In the genomic region with DNA sequence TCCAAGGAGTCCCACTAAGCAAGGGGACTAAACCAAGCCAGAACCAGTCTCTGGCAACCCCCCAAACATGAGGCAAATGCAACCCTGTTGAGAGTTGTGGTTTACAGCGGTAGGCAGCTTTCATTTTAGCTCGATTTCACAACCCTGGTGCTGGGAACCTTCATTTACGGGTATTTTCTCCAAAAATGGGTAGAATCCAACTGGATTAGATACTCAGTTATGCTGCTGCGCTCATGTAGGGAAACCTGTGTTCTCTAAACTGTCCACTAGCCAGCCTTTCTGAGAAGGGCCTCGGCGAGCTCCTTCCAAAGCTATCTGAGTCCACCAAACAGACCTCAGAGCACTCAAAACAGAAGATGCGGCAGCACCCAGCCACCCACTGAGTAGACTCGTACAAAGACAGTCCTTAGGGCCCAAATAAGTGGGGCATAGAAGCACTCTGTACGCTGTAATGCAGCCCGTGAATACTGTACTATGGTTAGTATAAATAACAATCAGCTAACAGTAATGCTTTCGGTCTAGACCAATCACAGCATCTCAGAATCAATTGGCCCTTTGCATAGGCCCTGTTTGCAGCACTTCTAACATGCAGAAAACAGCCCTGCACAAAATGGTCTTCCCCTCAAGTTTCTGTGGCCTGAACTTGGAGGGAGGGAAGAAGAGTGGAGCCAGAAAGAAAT, we compare ENCODE assay signal across 8 cellular contexts.
A peak's percentile ranks its signal among the peaks of the same experiment; 100 is the strongest.
DNase-seq lines count a peak whose midpoint lies in the region; ATAC-seq and TF ChIP-seq lines count a peak whose summit lies in the region.

No MANE protein-coding gene starts in this region.

- H3K36me3 ChIP-seq in OCI-LY7 (ENCODE audit: insufficient read depth, low read length) (peaks cover 99% of the 10 kb centered on the region), SJCRH30 (peaks cover 56% of the 10 kb centered on the region)
- peaks cover 77% of the 10 kb centered on the region for H3K36me3 ChIP-seq in effector memory CD4-positive, alpha-beta T cell (ENCODE audit: control insufficient read depth, insufficient read depth, low read length)

- H3K4me1 ChIP-seq in OCI-LY7 (ENCODE audit: insufficient read depth, low read length, poor library complexity, severe bottlenecking) (peaks cover 70% of the 10 kb centered on the region), SJCRH30 (peaks cover 7% of the 10 kb centered on the region)
- peaks cover 99% of the 10 kb centered on the region for H3K4me1 ChIP-seq in effector memory CD4-positive, alpha-beta T cell (ENCODE audit: control insufficient read depth, insufficient read depth, low read length, poor library complexity, severe bottlenecking)

- H3K4me2 ChIP-seq in OCI-LY7 (ENCODE audit: low read length): peak overlapping the region; percentile 21; the same call in 1 of the 2 replicates

- H3K27ac ChIP-seq in OCI-LY7 (ENCODE audit: low read depth, low read length, poor library complexity, severe bottlenecking): peak overlapping the region; percentile 49
- peak overlapping the region; percentile 93 for H3K27ac ChIP-seq in effector memory CD4-positive, alpha-beta T cell (ENCODE audit: insufficient read depth, low read length, poor library complexity, severe bottlenecking)
- no peak overlapping the region for H3K27ac ChIP-seq in SJCRH30

- H3K9me3 ChIP-seq in OCI-LY7 (ENCODE audit: low read length): no peaks in the 10 kb centered on the region
- no peaks in the 10 kb centered on the region for H3K9me3 ChIP-seq in effector memory CD4-positive, alpha-beta T cell (ENCODE audit: control insufficient read depth, low read length)
- no peaks in the 10 kb centered on the region for H3K9me3 ChIP-seq in SJCRH30 (replicated peaks)

- H2AFZ ChIP-seq in OCI-LY7 (ENCODE audit: low read length): no peak overlapping the region

- peaks cover 3% of the 10 kb centered on the region; the same call in 1 of the 2 replicates for H4K20me1 ChIP-seq in OCI-LY7 (ENCODE audit: insufficient read depth, low read length)

- H3K9me2 ChIP-seq in OCI-LY7 (ENCODE audit: insufficient read depth, low read length): no peaks in the 10 kb centered on the region

- H3K79me2 ChIP-seq in OCI-LY7 (ENCODE audit: insufficient read depth, low read depth, low read length): peaks cover 91% of the 10 kb centered on the region

- ATAC-seq in GM18502 (IDR thresholded peaks at IDR 0.05; ENCODE audit: poor library complexity, unreplicated experiment) (peak; percentile 69), HG02571 (IDR thresholded peaks at IDR 0.05; ENCODE audit: unreplicated experiment) (peak; percentile 63)

- CTCF ChIA-PET in OCI-LY7 (lab: Charles Lee; ENCODE audit: unreplicated experiment): interaction anchor here (0.6 kb wide), 2 partner anchors 70 to 185 kb away, joined by 3 read pairs; no protein-coding TSS in a partner anchor

- no TSS peak for BruUV-seq in OCI-LY7 (replicated peaks; lab: Mats Ljungman, UMichigan)

- H3K4me3 ChIP-seq in OCI-LY7 (ENCODE audit: low read depth, low read length, poor library complexity, severe bottlenecking): no peak overlapping the region
- peak overlapping the region; percentile 20 for H3K4me3 ChIP-seq in effector memory CD4-positive, alpha-beta T cell (ENCODE audit: insufficient read depth, low read depth, low read length, poor library complexity, severe bottlenecking)
- no peak overlapping the region for H3K4me3 ChIP-seq in SJCRH30

- POLR2A ChIA-PET in OCI-LY7 (lab: Charles Lee): interaction anchor here (0.5 to 1.6 kb wide), 6 partner anchors 10 to 125 kb away, joined by 3 to 5 read pairs (median 4); no protein-coding TSS in a partner anchor

- DNase-seq in OCI-LY7 (ENCODE audit: low spot score): no peak
- DNase-seq in effector memory CD4-positive, alpha-beta T cell: peak in 2 of 3 donors; percentile 45 to 53
- DNase-seq in stimulated activated naive CD4-positive, alpha-beta T cell treated with Interleukin-2 at 50 U/mL for 16 hours (lab: John Stamatoyannopoulos, UW): peak; percentile 53
- no peak for DNase-seq in SJCRH30
- no peak for DNase-seq in ACHN
- no peak for DNase-seq in GOT3 (lab: John Stamatoyannopoulos, UW)

- intact Hi-C loops in OCI-LY7 (cut with micrococcal nuclease; ENCODE audit: unreplicated experiment): no loop called here

- no peaks in the 10 kb centered on the region for H3K27me3 ChIP-seq in effector memory CD4-positive, alpha-beta T cell (replicated peaks; ENCODE audit: control insufficient read depth, insufficient read depth, low read length, poor library complexity, severe bottlenecking)
- no peaks in the 10 kb centered on the region for H3K27me3 ChIP-seq in SJCRH30

- in situ Hi-C loops in ACHN (cut with HindIII; ENCODE audit: low pct_ligation_motif_present, low pct_unique_long_range_greater_than_20kb, low sequenced_read_pairs): no loop called here

- TF ChIP-seq CTCF in OCI-LY7 (conservative IDR thresholded peaks at IDR 0.05; ENCODE audit: low read length): no peak

Comparison
In these comparisons a context has a peak if more than half of its experiments do, and no peak if none do; other contexts are left out.
1. DNase-seq: peak in effector memory CD4-positive, alpha-beta T cell (2 of 3) and stimulated activated naive CD4-positive, alpha-beta T cell treated with Interleukin-2 at 50 U/mL for 16 hours (single experiment); none in OCI-LY7 (single experiment), SJCRH30 (0 of 2), ACHN (single experiment) and GOT3 (single experiment).